In the genomic region with DNA sequence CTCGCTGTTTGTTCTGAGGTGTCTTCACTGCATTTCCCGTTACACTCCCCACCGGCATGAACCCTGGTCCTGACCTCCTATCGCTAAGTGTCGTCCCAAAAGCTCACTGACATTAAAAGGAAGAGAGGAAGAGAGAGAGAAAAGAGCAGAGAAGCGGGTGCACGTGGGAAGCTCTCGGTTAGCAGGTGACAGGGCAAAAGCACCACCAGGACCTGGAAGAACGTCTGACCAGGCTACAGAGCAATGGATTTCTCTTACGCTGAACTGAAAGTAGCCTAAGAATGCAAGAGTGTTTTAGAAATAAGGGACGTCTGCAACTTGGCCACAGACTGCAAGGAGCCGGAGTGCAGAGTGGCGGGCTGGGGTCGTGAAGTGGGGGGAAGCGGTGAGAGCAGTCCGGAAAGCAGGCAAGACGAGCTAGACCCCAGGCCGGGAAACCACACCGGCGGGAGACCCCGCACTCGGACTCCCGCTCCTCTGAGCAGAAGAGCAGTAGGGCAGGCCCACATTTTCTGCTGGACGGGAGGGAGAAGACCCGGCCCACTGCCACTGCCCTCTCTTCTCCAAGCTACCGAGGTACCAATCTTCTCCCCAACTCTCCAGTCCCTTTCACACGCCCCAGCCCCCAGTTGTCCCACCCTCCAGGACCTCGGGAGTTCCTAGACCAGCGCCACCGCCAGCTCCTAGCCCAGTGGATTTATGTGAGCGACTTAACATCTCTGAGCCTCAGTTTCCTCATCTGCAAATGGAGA, we compare ENCODE assay signal across 8 cellular contexts. TPM values are rescaled to one million over a fixed set of nuclear protein-coding genes. Genes with fewer than 3 reads are reported as not detected.
DNase-seq lines count a peak whose midpoint lies in the region; ATAC-seq, FAIRE-seq and TF ChIP-seq lines count a peak whose summit lies in the region.

No MANE protein-coding gene starts in this region.

- no peak for TF ChIP-seq POLR2A in gastrocnemius medialis (IDR thresholded peaks at IDR 0.05)

- DNase-seq in LNCaP clone FGC (ENCODE audit: low read depth) (no peak), right atrium auricular region (ENCODE audit: low spot score) (no peak), gastrocnemius medialis (no peak), D721Med (ENCODE audit: insufficient read length, low spot score) (no peak), NCI-H2196 (lab: John Stamatoyannopoulos, UW; ENCODE audit: unreplicated experiment) (no peak)
- DNase-seq in activated T-helper 2 cell treated with anti-CD3 and anti-CD28 coated beads, Interferon-gamma antibody, Interleukin-2, Interleukin-4, amounts not matched to agents 10 μg/mL and 5 μg/mL and 100 μg/mL, durations not matched to agents 14 hours and 24 hours and 36 hours (ENCODE audit: low spot score), result no peak

- H3K27ac Mint-ChIP-seq in activated T-helper 2 cell treated with anti-CD3 and anti-CD28 coated beads, Interferon-gamma antibody, Interleukin-2, Interleukin-4, amounts not matched to agents 10 μg/mL and 5 μg/mL and 100 μg/mL, durations not matched to agents 14 hours and 24 hours and 36 hours, result peak overlapping the region; percentile 76

- H3K9me3 ChIP-seq in right atrium auricular region (no peaks in the 10 kb centered on the region), gastrocnemius medialis (no peaks in the 10 kb centered on the region)

- H3K36me3 Mint-ChIP-seq in activated T-helper 2 cell treated with anti-CD3 and anti-CD28 coated beads, Interferon-gamma antibody, Interleukin-2, Interleukin-4, amounts not matched to agents 10 μg/mL and 5 μg/mL and 100 μg/mL, durations not matched to agents 14 hours and 24 hours and 36 hours (ENCODE audit: low read depth), result peaks cover 3% of the 10 kb centered on the region

- peaks cover 4% of the 10 kb centered on the region for H3K27me3 Mint-ChIP-seq in activated T-helper 2 cell treated with anti-CD3 and anti-CD28 coated beads, Interferon-gamma antibody, Interleukin-2, Interleukin-4, amounts not matched to agents 10 μg/mL and 5 μg/mL and 100 μg/mL, durations not matched to agents 14 hours and 24 hours and 36 hours (ENCODE audit: low read depth)

- in situ Hi-C loops in gastrocnemius medialis (cut with MboI; ENCODE audit: low sequenced_read_pairs in 4 of 4), result loop anchor here in 1 of 4 donors (25.0 kb wide), 2 partner anchors 224 to 476 kb away; a partner anchor contains a TSS

- peak overlapping the region; percentile 87 for H3K4me3 Mint-ChIP-seq in activated T-helper 2 cell treated with anti-CD3 and anti-CD28 coated beads, Interferon-gamma antibody, Interleukin-2, Interleukin-4, amounts not matched to agents 10 μg/mL and 5 μg/mL and 100 μg/mL, durations not matched to agents 14 hours and 24 hours and 36 hours (ENCODE audit: low read depth)

- TF ChIP-seq CTCF in C4-2B (conservative IDR thresholded peaks at IDR 0.05), result no peak
- TF ChIP-seq CTCF in LNCaP clone FGC (IDR thresholded peaks at IDR 0.05; ENCODE audit: control insufficient read depth, extremely low read depth, insufficient read depth), result no peak
- TF ChIP-seq CTCF in right atrium auricular region (IDR thresholded peaks at IDR 0.05), result no peak
- TF ChIP-seq CTCF in gastrocnemius medialis (IDR thresholded peaks at IDR 0.05 in 4 of 5, conservative IDR thresholded peaks at IDR 0.05 in 1 of 5), result no peak
- TF ChIP-seq CTCF in D721Med (IDR thresholded peaks at IDR 0.05; ENCODE audit: insufficient read depth, missing control alignments), result no peak

- ATAC-seq in gastrocnemius medialis (no peak), GM21381 (IDR thresholded peaks at IDR 0.05; ENCODE audit: unreplicated experiment) (no peak)

- H3K4me1 ChIP-seq in right atrium auricular region (peaks cover 0 to 11% of the 10 kb centered on the region in 2 donors), gastrocnemius medialis (peaks cover 0 to 4% of the 10 kb centered on the region in 2 donors)

- H3K4me3 ChIP-seq in LNCaP clone FGC (ENCODE audit: low read depth, low read length), result peak overlapping the region; percentile 60
- H3K4me3 ChIP-seq in right atrium auricular region, result peak overlapping the region; percentile 69 to 76
- H3K4me3 ChIP-seq in gastrocnemius medialis, result peak overlapping the region; percentile 71 to 82 (median 75)

- no peaks in the 10 kb centered on the region for H3K36me3 ChIP-seq in right atrium auricular region
- H3K36me3 ChIP-seq in gastrocnemius medialis, result no peaks in the 10 kb centered on the region

- intact Hi-C loops in activated T-helper 2 cell treated with anti-CD3 and anti-CD28 coated beads, Interferon-gamma antibody, Interleukin-2, Interleukin-4, amounts not matched to agents 10 μg/mL and 5 μg/mL and 100 μg/mL, durations not matched to agents 14 hours and 24 hours and 36 hours (cut with micrococcal nuclease), result loop anchor here (1.0 to 2.0 kb wide), 3 partner anchors 91 to 491 kb away; a partner anchor contains a TSS
- intact Hi-C loops in gastrocnemius medialis (cut with DNase I; ENCODE audit: low total_unique reads), result loop anchor here (2.0 kb wide), 3 partner anchors 17 to 223 kb away; a partner anchor contains a TSS

- no peaks in the 10 kb centered on the region for H3K9me3 Mint-ChIP-seq in activated T-helper 2 cell treated with anti-CD3 and anti-CD28 coated beads, Interferon-gamma antibody, Interleukin-2, Interleukin-4, amounts not matched to agents 10 μg/mL and 5 μg/mL and 100 μg/mL, durations not matched to agents 14 hours and 24 hours and 36 hours

- peak overlapping the region; percentile 94 for H3K27ac ChIP-seq in C4-2B
- H3K27ac ChIP-seq in right atrium auricular region, result peak overlapping the region; percentile 95
- H3K27ac ChIP-seq in gastrocnemius medialis, result peak overlapping the region; percentile 88 to 97 (median 93)

- H3K27me3 ChIP-seq in right atrium auricular region (no peaks in the 10 kb centered on the region), gastrocnemius medialis (no peaks in the 10 kb centered on the region)

- peaks cover 23% of the 10 kb centered on the region for H3K4me1 Mint-ChIP-seq in activated T-helper 2 cell treated with anti-CD3 and anti-CD28 coated beads, Interferon-gamma antibody, Interleukin-2, Interleukin-4, amounts not matched to agents 10 μg/mL and 5 μg/mL and 100 μg/mL, durations not matched to agents 14 hours and 24 hours and 36 hours (ENCODE audit: low read depth)

- FAIRE-seq in D721Med (lab: Jason Lieb, UNC), result no peak

RNA-seq across cellular contexts. Expression of a gene that starts 8.3 kb away (rescaled TPM):
- total RNA-seq in activated T-helper 2 cell treated with anti-CD3 and anti-CD28 coated beads, Interferon-gamma antibody, Interleukin-2, Interleukin-4, amounts not matched to agents 10 μg/mL and 5 μg/mL and 100 μg/mL, durations not matched to agents 14 hours and 24 hours and 36 hours, result 36.7 and 40.5 TPM in 2 replicates
- total RNA-seq in right atrium auricular region (10 to 100 TPM; 22.4 to 52.0 TPM), gastrocnemius medialis (10 to 100 TPM in 3 of 4 donors, 1 to 10 TPM in 1; 9.2 to 15.7 (median 11.7) TPM)
